In the genomic region with DNA sequence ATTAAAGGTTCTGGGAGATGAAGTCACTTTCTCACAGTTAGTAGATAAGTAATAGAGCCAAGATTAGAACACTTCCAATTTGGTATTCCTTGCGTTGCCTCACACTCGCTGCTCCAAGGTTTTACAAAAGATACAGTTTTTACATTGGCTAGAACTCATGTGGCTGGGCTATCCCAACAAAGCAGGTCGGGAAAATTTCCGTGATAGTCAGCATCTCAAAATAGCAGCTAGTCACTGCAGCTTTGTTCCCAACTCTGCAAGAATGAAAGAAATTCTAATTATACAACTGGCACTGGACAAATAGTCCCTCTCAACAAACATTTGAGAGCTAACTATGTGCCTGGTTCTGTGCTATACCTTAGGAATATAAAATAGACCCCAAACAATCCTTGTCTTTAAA, we compare ENCODE assay signal across 19 cellular contexts.
"Had no signal": no experiment of that assay in that cellular context is flagged by ENCODE, and none has a peak within 500 bp of the region (broad histone marks: within the 10 kb centered on the region; RNA-seq: fewer than 3 reads in every experiment).

No MANE protein-coding gene starts in this region.

- H3K27ac ChIP-seq: pancreas, SK-N-MC, tibial nerve, uterus had no signal

- H3K27me3 ChIP-seq: esophagus muscularis mucosa, pancreas, tibial nerve, uterus had no signal

- ATAC-seq: activated CD8-positive, alpha-beta memory T cell treated with anti-CD3 and anti-CD28 coated beads, Interleukin-2, amount 10 ng/mL, durations not matched to agents 7 days and 5 days; left lobe of liver; naive thymus-derived CD8-positive, alpha-beta T cell; pancreas; stimulated activated naive B cell treated with anti-CD40 and anti-IgM and Interleukin-4, amounts not matched to agents 10 μg/mL and 1 μg/mL and 100 μg/mL, for 72 hours had no signal

- DNase-seq: activated CD4-positive, alpha-beta memory T cell treated with anti-CD3 and anti-CD28 coated beads, Interleukin-2, amount 10 ng/mL, durations not matched to agents 7 days and 5 days; activated CD4-positive, alpha-beta T cell treated with anti-CD3 and anti-CD28 coated beads for 48 hours; activated CD4-positive, CD25-positive, alpha-beta regulatory T cell; activated CD8-positive, alpha-beta memory T cell treated with anti-CD3 and anti-CD28 coated beads, Interleukin-2, amount 10 ng/mL, durations not matched to agents 7 days and 5 days; activated naive CD4-positive, alpha-beta T cell treated with anti-CD3 and anti-CD28 coated beads for 36 hours; activated T-cell treated with anti-CD3 and anti-CD28 coated beads, Interleukin-2, amount 50 U/mL, for 1 hour; effector CD8-positive, alpha-beta T cell; kidney; mammary epithelial cell; naive thymus-derived CD8-positive, alpha-beta T cell; pancreas; stimulated activated naive B cell treated with anti-CD40 and anti-IgM and Interleukin-4, amounts not matched to agents 10 μg/mL and 1 μg/mL and 100 μg/mL, for 72 hours; T-helper 1 cell; T-helper 9 cell; uterus had no signal

- H3K4me3 ChIP-seq: pancreas, SK-N-MC, tibial nerve, uterus had no signal
